Comparison of ENCODE assay signal across 21 cellular contexts in the genomic region with DNA sequence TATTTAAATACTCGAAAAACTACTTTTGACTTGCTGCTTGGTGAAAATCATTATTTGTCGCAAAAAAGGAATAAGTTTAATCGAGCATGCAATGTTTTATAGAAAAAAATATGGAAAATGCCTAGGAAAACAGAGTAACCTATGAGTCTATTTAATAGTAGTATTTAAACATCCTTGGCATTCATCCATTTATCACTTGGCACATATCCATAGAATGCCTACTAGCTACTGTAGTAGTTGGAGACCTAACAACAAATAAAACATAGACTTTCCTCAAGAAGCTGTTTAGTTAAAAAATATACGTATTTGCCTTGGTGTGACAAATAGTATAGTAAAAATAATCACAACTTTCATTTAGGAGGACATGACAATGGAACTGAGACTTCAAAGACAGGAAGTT.
DNase-seq lines count a peak whose midpoint lies in the region; ATAC-seq and TF ChIP-seq lines count a peak whose summit lies in the region.
"Had no signal": no experiment of that assay in that cellular context is flagged by ENCODE, and none has a peak within 500 bp of the region (broad histone marks: within the 10 kb centered on the region; RNA-seq: fewer than 3 reads in every experiment).

No MANE protein-coding gene starts in this region.

- H3K27ac Mint-ChIP-seq in mesothelial cell of epicardium = peak overlapping the region; percentile 27
- no peak overlapping the region for H3K27ac Mint-ChIP-seq in activated naive CD4-positive, alpha-beta T cell treated with anti-CD3 and anti-CD28 coated beads, Interleukin-2, amount 50 U/mL, for 72 hours

- H2BK5ac ChIP-seq in mesenchymal stem cell (ENCODE audit: low read depth, low read length, poor library complexity, severe bottlenecking) = no peak overlapping the region

- H3K4me1 ChIP-seq in mesenchymal stem cell (ENCODE audit: control insufficient read depth, insufficient read depth, low read depth, low read length) = no peaks in the 10 kb centered on the region
- H3K4me1 ChIP-seq: BE2C had no signal

- no peak for TF ChIP-seq CTCF in mesothelial cell of epicardium (IDR thresholded peaks at IDR 0.05; ENCODE audit: unreplicated experiment)

- no peak overlapping the region for H3K23ac ChIP-seq in mesenchymal stem cell (ENCODE audit: low read length in 2 of 2)

- H3K4ac ChIP-seq in mesenchymal stem cell (ENCODE audit: low read depth in 1 of 2, low read length in 2 of 2) = no peak overlapping the region

- H2AK5ac ChIP-seq in mesenchymal stem cell (ENCODE audit: low read length, severe bottlenecking) = no peak overlapping the region

- H3K27me3 Mint-ChIP-seq in mesothelial cell of epicardium (ENCODE audit: low read depth) = no peaks in the 10 kb centered on the region

- H3K27ac ChIP-seq in mesenchymal stem cell (ENCODE audit: low read length, poor library complexity, severe bottlenecking) = no peak overlapping the region
- H3K27ac ChIP-seq: A549, SJSA1 had no signal

- H3K18ac ChIP-seq in mesenchymal stem cell (ENCODE audit: low read depth in 1 of 2, low read length in 2 of 2) = no peak overlapping the region

- ATAC-seq in activated naive CD4-positive, alpha-beta T cell treated with anti-CD3 and anti-CD28 coated beads, Interleukin-2, amount 50 U/mL, for 72 hours = no peak
- ATAC-seq: A549, HCT116 had no signal

- H3K9me3 ChIP-seq in mesenchymal stem cell (ENCODE audit: control insufficient read depth, low read length) = no peaks in the 10 kb centered on the region
- H3K9me3 ChIP-seq: A549, BE2C, SJSA1 had no signal

- 100% methylated on average over 2 of the region's 4 CpGs for WGBS in mesenchymal stem cell

- H3K4me3 ChIP-seq in mesenchymal stem cell (ENCODE audit: insufficient read depth in 1 of 2, low read depth in 1 of 2, low read length in 2 of 2) = no peak overlapping the region
- H3K4me3 ChIP-seq: A549, SJSA1 had no signal

- peaks cover 2% of the 10 kb centered on the region for H3K36me3 Mint-ChIP-seq in mesothelial cell of epicardium
- H3K36me3 Mint-ChIP-seq in activated naive CD4-positive, alpha-beta T cell treated with anti-CD3 and anti-CD28 coated beads, Interleukin-2, amount 50 U/mL, for 72 hours = peaks cover 0 to 7% of the 10 kb centered on the region in 2 donors

- H3K4me3 Mint-ChIP-seq in mesothelial cell of epicardium = no peak overlapping the region

- H3K36me3 ChIP-seq in mesenchymal stem cell (ENCODE audit: control insufficient read depth in 1 of 2, insufficient read depth in 2 of 2, low read depth in 1 of 2, low read length in 2 of 2) = no peaks in the 10 kb centered on the region
- H3K36me3 ChIP-seq: BE2C had no signal

- no peak overlapping the region for H2BK12ac ChIP-seq in mesenchymal stem cell (ENCODE audit: low read length in 2 of 2)

- no peaks in the 10 kb centered on the region for H3K9me3 Mint-ChIP-seq in mesothelial cell of epicardium
- no peaks in the 10 kb centered on the region for H3K9me3 Mint-ChIP-seq in activated naive CD4-positive, alpha-beta T cell treated with anti-CD3 and anti-CD28 coated beads, Interleukin-2, amount 50 U/mL, for 72 hours

- H3K4me2 ChIP-seq in mesenchymal stem cell (ENCODE audit: low read length, poor library complexity, severe bottlenecking) = no peak overlapping the region
- H3K4me2 ChIP-seq: A549 had no signal

- no peak overlapping the region for H4K91ac ChIP-seq in mesenchymal stem cell (ENCODE audit: low read length)

- no peak overlapping the region for H2BK120ac ChIP-seq in mesenchymal stem cell (ENCODE audit: low read depth, low read length)

- H3K27me3 ChIP-seq in mesenchymal stem cell (ENCODE audit: control insufficient read depth in 1 of 2, insufficient read depth in 1 of 2, low read length in 2 of 2) = no peaks in the 10 kb centered on the region
- H3K27me3 ChIP-seq: BE2C, SJSA1 had no signal

- no peak overlapping the region for H2AFZ ChIP-seq in mesenchymal stem cell (ENCODE audit: low read depth, low read length)

- no peak overlapping the region for H4K8ac ChIP-seq in mesenchymal stem cell (ENCODE audit: low read length)

- no peak overlapping the region for H3K14ac ChIP-seq in mesenchymal stem cell (ENCODE audit: low read length in 2 of 2)

- DNase-seq in NCI-H748 (lab: John Stamatoyannopoulos, UW; ENCODE audit: unreplicated experiment) = peak; percentile 9
- no peak for DNase-seq in NCI-H748 treated with DMSO at 0.1 percent for 48 hours (lab: John Stamatoyannopoulos, UW)
- peak; percentile 20 for DNase-seq in NCI-H1105 (lab: John Stamatoyannopoulos, UW)
- peak; percentile 69 for DNase-seq in dermis blood vessel endothelial cell
- no peak for DNase-seq in mesothelial cell of epicardium (ENCODE audit: low spot score in 2 of 2, unreplicated experiment in 2 of 2)
- DNase-seq in T1000 (lab: John Stamatoyannopoulos, UW) = no peak
- DNase-seq in activated naive CD4-positive, alpha-beta T cell treated with anti-CD3 and anti-CD28 coated beads, Interleukin-2, amount 50 U/mL, for 72 hours (ENCODE audit: low spot score in 2 of 2) = no peak
- no peak for DNase-seq in mesenchymal stem cell
- DNase-seq: BE2C, GF-D8, KBM-7, MM.1S, NCI-H1092, NCI-H2029 treated with DMSO at 0.1 percent for 48 hours, NCI-H2171 treated with DMSO at 0.1 percent for 48 hours, NCI-H446 treated with DMSO at 0.1 percent for 48 hours, NCI-H526 treated with DMSO at 0.1 percent for 48 hours, SW 1271 had no signal

- H3K4me1 Mint-ChIP-seq in mesothelial cell of epicardium = peaks cover 33% of the 10 kb centered on the region

- peaks cover 9% of the 10 kb centered on the region for H3K79me1 ChIP-seq in mesenchymal stem cell (replicated peaks; ENCODE audit: low read length, poor library complexity, severe bottlenecking)

- no peak overlapping the region for H3K9ac ChIP-seq in mesenchymal stem cell (ENCODE audit: low read length)

- H2BK15ac ChIP-seq in mesenchymal stem cell (ENCODE audit: low read depth, poor library complexity, severe bottlenecking) = no peak overlapping the region

Comparison
In these comparisons a context has a peak if more than half of its experiments do, and no peak if none do; other contexts are left out.
1. DNase-seq: peak in NCI-H748 (single experiment), NCI-H1105 (single experiment) and dermis blood vessel endothelial cell (single experiment); none in NCI-H748 treated with DMSO at 0.1 percent for 48 hours (single experiment), mesothelial cell of epicardium (0 of 2), T1000 (single experiment), activated naive CD4-positive, alpha-beta T cell treated with anti-CD3 and anti-CD28 coated beads, Interleukin-2, amount 50 U/mL, for 72 hours (0 of 2) and mesenchymal stem cell (single experiment).